1 cellular context compared by ENCODE assay signal in the genomic region with DNA sequence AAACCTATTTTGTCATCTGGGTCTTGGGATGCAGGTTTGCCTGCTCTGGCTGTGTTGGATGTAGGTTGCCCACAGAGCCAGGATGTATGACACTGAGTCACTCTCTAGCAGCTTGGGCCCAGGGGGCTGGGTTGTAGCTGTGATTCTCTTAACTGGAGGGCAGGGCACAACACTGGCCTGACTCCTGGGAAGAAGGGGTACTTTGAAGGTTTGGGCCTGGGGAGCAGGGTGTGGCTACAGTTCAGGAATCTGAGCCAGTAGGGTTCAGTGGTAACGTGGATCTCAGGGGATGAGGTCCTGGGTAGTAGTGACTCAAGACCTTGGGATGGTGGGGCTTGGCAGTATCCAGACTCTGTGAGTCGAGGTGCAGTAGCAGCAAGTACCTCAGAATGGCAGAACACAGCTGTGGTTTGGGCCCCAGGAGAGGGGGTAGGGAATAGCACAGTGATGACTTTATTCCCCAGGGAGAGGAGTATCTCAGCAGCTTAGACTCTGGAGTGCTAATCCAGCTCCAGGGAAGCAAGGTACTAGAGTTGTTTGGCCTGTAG.
TF ChIP-seq lines count a peak whose summit lies in the region.

No MANE protein-coding gene starts in this region.

TF ChIP-seq in IMR-90, 13 proteins besides CTCF, POLR2A, EP300 and RAD21:
- peak; percentile 20; the same call in 1 of the 2 replicates for TF ChIP-seq SMC3 (IDR thresholded peaks at IDR 0.05; ENCODE audit: low read depth, low read length)
- TF ChIP-seq MAZ (IDR thresholded peaks at IDR 0.05; ENCODE audit: borderline replicate concordance, low read depth, low read length) = 0 out of 2 replicates have a peak, but pooled peaks have one; percentile 7
- TF ChIP-seq, protein P1, sequence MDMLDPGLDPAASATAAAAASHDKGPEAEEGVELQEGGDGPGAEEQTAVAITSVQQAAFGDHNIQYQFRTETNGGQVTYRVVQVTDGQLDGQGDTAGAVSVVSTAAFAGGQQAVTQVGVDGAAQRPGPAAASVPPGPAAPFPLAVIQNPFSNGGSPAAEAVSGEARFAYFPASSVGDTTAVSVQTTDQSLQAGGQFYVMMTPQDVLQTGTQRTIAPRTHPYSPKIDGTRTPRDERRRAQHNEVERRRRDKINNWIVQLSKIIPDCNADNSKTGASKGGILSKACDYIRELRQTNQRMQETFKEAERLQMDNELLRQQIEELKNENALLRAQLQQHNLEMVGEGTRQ (IDR thresholded peaks at IDR 0.05; ENCODE audit: low read depth, low read length) = no peak
